ENCODE assay signal across 8 cellular contexts in the genomic region with DNA sequence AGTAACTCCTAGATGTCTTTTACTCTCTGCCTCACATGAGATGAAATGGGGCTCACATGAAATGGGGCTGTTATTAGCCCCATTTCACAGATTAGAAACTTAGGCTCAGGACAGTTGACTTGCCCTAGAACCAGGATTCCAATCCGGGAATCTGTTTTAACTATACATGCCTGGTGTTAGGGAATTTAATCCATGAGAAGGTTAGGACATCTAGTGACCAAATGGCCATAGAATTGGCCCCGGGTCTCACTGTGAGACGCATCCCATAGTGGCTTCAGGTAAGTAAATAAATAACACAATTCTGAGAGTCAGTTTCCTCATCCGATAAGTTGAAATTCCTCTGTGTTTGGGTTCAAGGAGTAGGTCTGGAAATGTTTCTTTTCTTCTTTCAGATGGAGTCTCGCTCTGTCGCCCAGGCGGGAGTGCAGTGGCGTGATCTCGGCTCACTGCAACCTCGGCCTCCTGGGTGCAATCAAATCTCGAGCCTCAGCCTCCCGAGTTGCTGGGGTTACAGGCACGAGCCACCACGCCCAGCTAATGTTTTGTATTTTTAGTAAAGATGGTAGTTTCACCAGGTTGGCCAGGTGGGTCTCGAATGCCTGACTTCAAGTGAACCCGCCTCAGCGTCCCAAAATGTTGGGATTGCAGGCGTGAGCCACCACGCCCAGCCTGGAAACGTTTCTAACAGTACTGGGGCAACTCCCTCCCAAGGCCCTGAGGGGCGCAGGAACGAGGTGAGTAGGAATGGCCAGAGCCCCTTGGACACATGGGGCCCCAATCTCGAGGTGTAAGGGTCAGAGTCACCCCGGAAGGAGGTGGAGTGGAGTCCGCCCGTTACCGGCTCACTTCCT. TPM values are rescaled to one million over a fixed set of nuclear protein-coding genes. Genes with fewer than 3 reads are reported as not detected.
DNase-seq lines count a peak whose midpoint lies in the region; ATAC-seq and TF ChIP-seq lines count a peak whose summit lies in the region.

No MANE protein-coding gene starts in this region.

- H3K36me3 ChIP-seq in SU-DHL-6 (ENCODE audit: low read length), result no peaks in the 10 kb centered on the region

- peaks cover 28% of the 10 kb centered on the region for H3K36me3 Mint-ChIP-seq in endothelial cell (ENCODE audit: low read depth, unreplicated experiment)
- H3K36me3 Mint-ChIP-seq in neural crest cell (ENCODE audit: low read depth), result peaks cover 3% of the 10 kb centered on the region

- H3K27me3 Mint-ChIP-seq in endothelial cell (ENCODE audit: unreplicated experiment) (peaks cover 23% of the 10 kb centered on the region), neural crest cell (ENCODE audit: low read depth) (peaks cover 16% of the 10 kb centered on the region)

- no peaks in the 10 kb centered on the region for H3K9me2 ChIP-seq in SU-DHL-6 (replicated peaks; ENCODE audit: insufficient read depth, low read length)

- H3K4me1 Mint-ChIP-seq in endothelial cell (ENCODE audit: unreplicated experiment), result peaks cover 33% of the 10 kb centered on the region
- H3K4me1 Mint-ChIP-seq in neural crest cell, result peaks cover 41% of the 10 kb centered on the region

- no peak for ATAC-seq in HG03139 (IDR thresholded peaks at IDR 0.05; ENCODE audit: unreplicated experiment)

- H3F3A ChIP-seq in SU-DHL-6 (ENCODE audit: insufficient read depth), result no peaks in the 10 kb centered on the region

- H2AFZ ChIP-seq in SU-DHL-6 (ENCODE audit: low read depth, low read length, severe bottlenecking), result no peak overlapping the region

- H3K9ac ChIP-seq in SU-DHL-6 (ENCODE audit: low read length), result peak overlapping the region; percentile 75

- H3K4me2 ChIP-seq in SU-DHL-6 (ENCODE audit: low read depth, low read length, poor library complexity, severe bottlenecking), result peak overlapping the region; percentile 65

- peak; percentile 71 for DNase-seq in NCI-H2227 (lab: John Stamatoyannopoulos, UW; ENCODE audit: unreplicated experiment)
- no peak for DNase-seq in NCI-H2227 treated with DMSO at 0.1 percent for 48 hours (lab: John Stamatoyannopoulos, UW)
- no peak for DNase-seq in endothelial cell (ENCODE audit: low spot score)
- DNase-seq in neural crest cell (ENCODE audit: low read depth, low spot score), result no peak
- DNase-seq in NCI-H2081 treated with DMSO at 0.1 percent for 48 hours (lab: John Stamatoyannopoulos, UW), result no peak
- no peak for DNase-seq in central memory CD4-positive, alpha-beta T cell

- TF ChIP-seq CTCF in SU-DHL-6 (IDR thresholded peaks at IDR 0.05; ENCODE audit: insufficient read depth, low read length, poor library complexity, severe bottlenecking) (no peak), endothelial cell (IDR thresholded peaks at IDR 0.05; ENCODE audit: unreplicated experiment) (no peak), neural crest cell (conservative IDR thresholded peaks at IDR 0.05) (no peak)

- H3K4me3 ChIP-seq in SU-DHL-6 (ENCODE audit: insufficient read depth, low read length, poor library complexity, severe bottlenecking), result peak overlapping the region; percentile 50

- H3K27me3 ChIP-seq in SU-DHL-6 (ENCODE audit: low read length), result no peaks in the 10 kb centered on the region

- H3K79me2 ChIP-seq in SU-DHL-6 (ENCODE audit: insufficient read depth, low read length), result peaks cover 25% of the 10 kb centered on the region

- peak overlapping the region; percentile 99 for H3K27ac Mint-ChIP-seq in endothelial cell (ENCODE audit: unreplicated experiment)
- H3K27ac Mint-ChIP-seq in neural crest cell (ENCODE audit: unreplicated experiment), result peak overlapping the region; percentile 100

- H3K27ac ChIP-seq in SU-DHL-6 (ENCODE audit: low read depth, low read length), result peak overlapping the region; percentile 60

- H4K20me1 ChIP-seq in SU-DHL-6 (ENCODE audit: low read depth, low read length), result peaks cover 10% of the 10 kb centered on the region

- H3K9me3 ChIP-seq in SU-DHL-6 (ENCODE audit: insufficient read depth, low read length), result no peaks in the 10 kb centered on the region

- H3K9me3 Mint-ChIP-seq in endothelial cell (ENCODE audit: unreplicated experiment) (no peaks in the 10 kb centered on the region), neural crest cell (no peaks in the 10 kb centered on the region)

- peak overlapping the region; percentile 96 for H3K4me3 Mint-ChIP-seq in endothelial cell (ENCODE audit: unreplicated experiment)
- peak overlapping the region; percentile 98 for H3K4me3 Mint-ChIP-seq in neural crest cell

RNA-seq across cellular contexts. Expression of a gene that starts 1.2 kb away (rescaled TPM):
- total RNA-seq in endothelial cell (ENCODE audit: unreplicated experiment), result 19.7 TPM
- 25.6 and 26.0 TPM in 2 replicates for total RNA-seq in neural crest cell

RNA-seq across cellular contexts. Expression of a gene that starts 4.7 kb away (rescaled TPM):
- 18.4 TPM for total RNA-seq in endothelial cell (ENCODE audit: unreplicated experiment)
- total RNA-seq in neural crest cell, result 3.7 and 3.8 TPM in 2 replicates

RNA-seq across cellular contexts. Expression of a gene that starts 57.5 kb away (rescaled TPM):
- total RNA-seq in endothelial cell (ENCODE audit: unreplicated experiment) (5.7 TPM), neural crest cell (2.3 and 2.5 TPM in 2 replicates)
